In genomic region chr14:94644102-94644535, GRCh38 we compare ENCODE assay signal across 20 cellular contexts. TPM values are rescaled to one million over a fixed set of nuclear protein-coding genes. Genes with fewer than 3 reads are reported as not detected.
"Had no signal": no experiment of that assay in that cellular context is flagged by ENCODE, and none has a peak within 500 bp of the region (broad histone marks: within the 10 kb centered on the region; RNA-seq: fewer than 3 reads in every experiment).

No MANE protein-coding gene starts in this region.

- H3K4me3 ChIP-seq: colonic mucosa, heart left ventricle, psoas muscle, testis, tibial nerve had no signal

- H3K27ac ChIP-seq: colonic mucosa, heart left ventricle, psoas muscle, testis, tibial nerve had no signal

- H3K27me3 ChIP-seq: colonic mucosa, heart left ventricle, testis, tibial nerve had no signal

- DNase-seq: colonic mucosa; effector CD8-positive, alpha-beta T cell; heart left ventricle; hippocampal formation; kidney glomerular epithelial cell; mesendoderm; naive thymus-derived CD8-positive, alpha-beta T cell; occipital lobe; psoas muscle; stimulated activated CD4-positive, alpha-beta T cell treated with anti-CD3 and anti-CD28 coated beads, Interleukin-2, amount 100 ng/mL, for 24 hours; stimulated activated CD4-positive, alpha-beta T cell treated with anti-CD3 and anti-CD28 coated beads, Interleukin-4, amount 100 ng/mL, for 4 hours; testis had no signal

- H3K4me1 ChIP-seq: colonic mucosa, heart left ventricle, psoas muscle, testis, tibial nerve had no signal

- ATAC-seq: esophagus mucosa; naive thymus-derived CD8-positive, alpha-beta T cell; psoas muscle; sciatic nerve had no signal

- H3K27ac Mint-ChIP-seq: stimulated activated naive CD8-positive, alpha-beta T cell treated with anti-CD3 and anti-CD28 coated beads, Interleukin-15, Interleukin-2, amounts not matched to agents 100 ng/mL and 50 ng/mL, for 24 hours had no signal

- H3K9me3 ChIP-seq: colonic mucosa, testis had no signal

- H3K4me3 Mint-ChIP-seq: naive thymus-derived CD8-positive, alpha-beta T cell; stimulated activated naive CD8-positive, alpha-beta T cell treated with anti-CD3 and anti-CD28 coated beads, Interleukin-15, Interleukin-2, amounts not matched to agents 100 ng/mL and 50 ng/mL, for 24 hours had no signal

- H3K36me3 ChIP-seq: colonic mucosa, heart left ventricle, tibial nerve had no signal

- H3K36me3 Mint-ChIP-seq: naive thymus-derived CD8-positive, alpha-beta T cell had no signal

RNA-seq across cellular contexts. Expression of gene SERPINA3, which starts 31.9 kb away (rescaled TPM):
- total RNA-seq: frontal cortex; lung microvascular endothelial cell; mononuclear cell; naive thymus-derived CD8-positive, alpha-beta T cell; skeletal muscle tissue had no signal
